ENCODE assay signal across 1 cellular context in genomic region chr12:50103767-50104321, GRCh38.
TF ChIP-seq lines count a peak whose summit lies in the region.

Gene GPD1 (plus strand): TSS chr12:50104008. CDS start chr12:50104051, 43 bp downstream.

TF ChIP-seq in GM23338, 12 proteins besides CTCF, POLR2A, EP300 and RAD21 (continued from another document):
- no peak for TF ChIP-seq REST (IDR thresholded peaks at IDR 0.05; ENCODE audit: unreplicated experiment)
- no peak for TF ChIP-seq JUNB (IDR thresholded peaks at IDR 0.05; ENCODE audit: unreplicated experiment)
- no peak for TF ChIP-seq STAT1 (IDR thresholded peaks at IDR 0.05; ENCODE audit: unreplicated experiment)
- no peak for TF ChIP-seq ZNF462 (CRISPR knock-in tag; IDR thresholded peaks at IDR 0.05)
- no peak for TF ChIP-seq EZH2 (IDR thresholded peaks at IDR 0.05; ENCODE audit: low read depth, unreplicated experiment)
- TF ChIP-seq ETS1 (IDR thresholded peaks at IDR 0.05): no peak
- no peak for TF ChIP-seq NANOG (IDR thresholded peaks at IDR 0.05; ENCODE audit: borderline replicate concordance)
- TF ChIP-seq POLR2AphosphoS5 (IDR thresholded peaks at IDR 0.05; ENCODE audit: low read depth): no peak
